In genomic region chr2:45943231-45944044, GRCh38 we compare ENCODE assay signal across 14 cellular contexts.
DNase-seq lines count a peak whose midpoint lies in the region; FAIRE-seq and TF ChIP-seq lines count a peak whose summit lies in the region.
"Had no signal": no experiment of that assay in that cellular context is flagged by ENCODE, and none has a peak within 500 bp of the region (broad histone marks: within the 10 kb centered on the region; RNA-seq: fewer than 3 reads in every experiment).

No MANE protein-coding gene starts in this region.

- peaks cover 5% of the 10 kb centered on the region for H4K20me1 ChIP-seq in astrocyte (ENCODE audit: insufficient read depth, low read length)

- H3K27me3 Mint-ChIP-seq in astrocyte (ENCODE audit: low read depth, unreplicated experiment) = peaks cover 2% of the 10 kb centered on the region
- H3K27me3 Mint-ChIP-seq: activated CD8-positive, alpha-beta T cell treated with anti-CD3 and anti-CD28 coated beads for 36 hours; activated T-helper 17 cell treated with anti-CD3 and anti-CD28 coated beads, Interleukin-2, amount 50 U/mL, for 72 hours had no signal

- H3K27ac Mint-ChIP-seq in astrocyte (ENCODE audit: unreplicated experiment) = peak overlapping the region; percentile 73
- H3K27ac Mint-ChIP-seq: activated CD8-positive, alpha-beta T cell treated with anti-CD3 and anti-CD28 coated beads for 36 hours; activated T-helper 17 cell treated with anti-CD3 and anti-CD28 coated beads, Interleukin-2, amount 50 U/mL, for 72 hours had no signal

- no peak overlapping the region for H3K9ac ChIP-seq in astrocyte (ENCODE audit: low read length)
- H3K9ac ChIP-seq in liver (ENCODE audit: low read depth in 1 of 2, low read length in 2 of 2) = no peak overlapping the region

- no peak for TF ChIP-seq CTCF in AG04450 (IDR thresholded peaks at IDR 0.05; ENCODE audit: low read depth, low read length)
- peak; percentile 16 for TF ChIP-seq CTCF in HFF-Myc (IDR thresholded peaks at IDR 0.05; ENCODE audit: low read depth, low read length, missing control alignments)
- TF ChIP-seq CTCF in astrocyte (IDR thresholded peaks at IDR 0.05; ENCODE audit: insufficient read depth, low read depth, low read length) = peak; percentile 6
- no peak for TF ChIP-seq CTCF in liver (IDR thresholded peaks at IDR 0.05; ENCODE audit: low read depth, low read length, missing input control)

- peak overlapping the region; percentile 42 for H3K4me2 ChIP-seq in astrocyte (ENCODE audit: low read length)

- peaks cover 55% of the 10 kb centered on the region for H3K4me1 ChIP-seq in astrocyte (ENCODE audit: insufficient read depth, low read length)
- peaks cover 0 to 13% (median 8%) of the 10 kb centered on the region in 4 donors for H3K4me1 ChIP-seq in liver (ENCODE audit: control insufficient read depth in 4 of 4, insufficient read depth in 4 of 4, low read length in 3 of 4)

- no peaks in the 10 kb centered on the region for H3K9me3 ChIP-seq in AG04450 (ENCODE audit: control insufficient read depth, insufficient read depth, low read length)
- no peaks in the 10 kb centered on the region for H3K9me3 ChIP-seq in astrocyte (ENCODE audit: insufficient read depth, low read depth, low read length)
- no peaks in the 10 kb centered on the region for H3K9me3 ChIP-seq in liver (ENCODE audit: control insufficient read depth in 4 of 4, low read length in 3 of 4)
- H3K9me3 ChIP-seq: transverse colon had no signal

- FAIRE-seq in astrocyte (lab: Jason Lieb, UNC) = no peak

- H3K36me3 ChIP-seq in astrocyte (ENCODE audit: insufficient read depth, low read length) = no peaks in the 10 kb centered on the region
- no peaks in the 10 kb centered on the region for H3K36me3 ChIP-seq in liver (ENCODE audit: control insufficient read depth in 4 of 4, insufficient read depth in 3 of 4, low read depth in 1 of 4, low read length in 3 of 4)
- H3K36me3 ChIP-seq: transverse colon had no signal

- H3K27me3 ChIP-seq in AG04450 (ENCODE audit: control insufficient read depth, insufficient read depth, low read length) (no peaks in the 10 kb centered on the region), astrocyte (ENCODE audit: insufficient read depth, low read length) (no peaks in the 10 kb centered on the region), liver (ENCODE audit: control insufficient read depth in 4 of 4, insufficient read depth in 4 of 4, low read length in 3 of 4) (no peaks in the 10 kb centered on the region)
- H3K27me3 ChIP-seq: transverse colon had no signal

- CTCF ChIA-PET in AG04450 (lab: Charles Lee) = interaction anchor here (1.1 kb wide), 1 partner anchor 50 kb away, joined by 3 read pairs; no protein-coding TSS in a partner anchor

- no peaks in the 10 kb centered on the region for H3K79me2 ChIP-seq in astrocyte (ENCODE audit: insufficient read depth, low read length)

- no peak for DNase-seq in AG04450 (ENCODE audit: low read depth, low spot score)
- DNase-seq in HFF-Myc (ENCODE audit: extremely low read depth, low read depth) = no peak
- DNase-seq in astrocyte (ENCODE audit: low read depth) = peak; percentile 44
- no peak for DNase-seq in germinal center (ENCODE audit: low spot score)
- no peak for DNase-seq in stimulated activated CD4-positive, alpha-beta T cell treated with anti-CD3 and anti-CD28 coated beads, Interleukin-4, amount 100 ng/mL, for 24 hours
- no peak for DNase-seq in foreskin melanocyte
- no peak for DNase-seq in COLO668 (lab: John Stamatoyannopoulos, UW; ENCODE audit: unreplicated experiment)
- DNase-seq: activated CD8-positive, alpha-beta T cell treated with anti-CD3 and anti-CD28 coated beads for 36 hours; amygdala; stimulated activated CD4-positive, alpha-beta T cell treated with anti-CD3 and anti-CD28 coated beads, Interleukin-4, amount 100 ng/mL, for 4 hours; transverse colon had no signal

- no peaks in the 10 kb centered on the region for H3K36me3 Mint-ChIP-seq in astrocyte (ENCODE audit: low read depth, unreplicated experiment)

- no peak overlapping the region for H3K4me3 ChIP-seq in AG04450 (ENCODE audit: low read depth, low read length)
- no peak overlapping the region for H3K4me3 ChIP-seq in HFF-Myc (replicated peaks; ENCODE audit: low read depth, low read length)
- H3K4me3 ChIP-seq in astrocyte (ENCODE audit: insufficient read depth, low read depth, low read length) = no peak overlapping the region
- no peak overlapping the region for H3K4me3 ChIP-seq in liver (ENCODE audit: low read depth in 1 of 3, low read length in 3 of 3)
- H3K4me3 ChIP-seq: lung, transverse colon had no signal

- POLR2A ChIA-PET in AG04450 (lab: Yijun Ruan, JAX) = interaction anchor here (0.5 kb wide), 1 partner anchor 149 kb away, joined by 3 read pairs; no protein-coding TSS in a partner anchor

- no peak overlapping the region for H2AFZ ChIP-seq in astrocyte (ENCODE audit: low read depth, low read length)

- 81% methylated on average over 14 of the region's 14 CpGs for WGBS in liver

- H3K4me1 Mint-ChIP-seq in astrocyte (ENCODE audit: low read depth, unreplicated experiment) = peaks cover 48% of the 10 kb centered on the region
- H3K4me1 Mint-ChIP-seq: activated T-helper 17 cell treated with anti-CD3 and anti-CD28 coated beads, Interleukin-2, amount 50 U/mL, for 72 hours had no signal

- TF ChIP-seq RAD21 in liver (IDR thresholded peaks at IDR 0.05) = no peak

- H3K9me3 Mint-ChIP-seq in astrocyte (ENCODE audit: unreplicated experiment) = peaks cover 1% of the 10 kb centered on the region
- H3K9me3 Mint-ChIP-seq: activated CD8-positive, alpha-beta T cell treated with anti-CD3 and anti-CD28 coated beads for 36 hours; activated T-helper 17 cell treated with anti-CD3 and anti-CD28 coated beads, Interleukin-2, amount 50 U/mL, for 72 hours had no signal

- H3K4me3 Mint-ChIP-seq in astrocyte (ENCODE audit: unreplicated experiment) = no peak overlapping the region
- H3K4me3 Mint-ChIP-seq: activated CD8-positive, alpha-beta T cell treated with anti-CD3 and anti-CD28 coated beads for 36 hours; activated T-helper 17 cell treated with anti-CD3 and anti-CD28 coated beads, Interleukin-2, amount 50 U/mL, for 72 hours had no signal

- H3K27ac ChIP-seq in AG04450 (ENCODE audit: low read depth, low read length) (peak overlapping the region; percentile 40), astrocyte (ENCODE audit: low read depth, low read length) (peak overlapping the region; percentile 19), liver (ENCODE audit: low read depth in 1 of 2, low read length in 2 of 2) (no peak overlapping the region)

TF ChIP-seq in liver, 16 proteins besides CTCF, POLR2A, EP300 and RAD21:
- TF ChIP-seq HNF4G (IDR thresholded peaks at IDR 0.05) (no peak), TAF1 (conservative IDR thresholded peaks at IDR 0.05) (no peak), FOXA2 (IDR thresholded peaks at IDR 0.05) (peak; percentile 32), FOXA1 (IDR thresholded peaks at IDR 0.05) (no peak)

Comparison
In these comparisons a context has a peak if more than half of its experiments do, and no peak if none do; other contexts are left out.
1. H3K27ac ChIP-seq: peak in AG04450 (single experiment) and astrocyte (single experiment); none in liver (0 of 2).
2. CTCF ChIP-seq: peak in HFF-Myc (single experiment) and astrocyte (single experiment); none in AG04450 (single experiment) and liver (single experiment).